ENCODE assay signal across 24 cellular contexts in genomic region chr4:6043188-6043587, GRCh38. TPM values are rescaled to one million over a fixed set of nuclear protein-coding genes. Genes with fewer than 3 reads are reported as not detected.
"Had no signal": no experiment of that assay in that cellular context is flagged by ENCODE, and none has a peak within 500 bp of the region (broad histone marks: within the 10 kb centered on the region; RNA-seq: fewer than 3 reads in every experiment).

No MANE protein-coding gene starts in this region.

- H3K4me3 ChIP-seq: SJSA1, SK-N-MC had no signal

- H3K27ac ChIP-seq: SJSA1, SK-N-MC had no signal

- H3K4me1 ChIP-seq: SJSA1 had no signal

- H3K36me3 ChIP-seq: SJSA1 had no signal

- H3K27me3 ChIP-seq: SJSA1 had no signal

- DNase-seq: KBM-7, MV-4-11, NCI-H1048, NCI-H1105, NCI-H1417 treated with DMSO at 0.1 percent for 48 hours, NCI-H146, NCI-H1694 treated with DMSO at 0.1 percent for 48 hours, NCI-H1930, NCI-H2081, NCI-H2107, NCI-H226, NCI-H446, NCI-H510A, NCI-H524 treated with DMSO at 0.1 percent for 48 hours, NCI-H69, NCI-H774, Right ventricle myocardium superior, RPMI8226, SIG-M5 had no signal

- H3K9me3 ChIP-seq: SJSA1 had no signal

RNA-seq across cellular contexts. Expression of gene C4orf50, which starts 25.0 kb away (rescaled TPM):
- total RNA-seq: HT-29, LHCN-M2, MCF 10A, Right ventricle myocardium superior, SJSA1 had no signal
